28 cellular contexts compared by ENCODE assay signal in genomic region chr6:33154349-33154748, GRCh38.
"Had no signal": no experiment of that assay in that cellular context is flagged by ENCODE, and none has a peak within 500 bp of the region (broad histone marks: within the 10 kb centered on the region; RNA-seq: fewer than 3 reads in every experiment).

No MANE protein-coding gene starts in this region.

- H3K4me3 ChIP-seq: stomach, suprapubic skin, testis, thoracic aorta, thyroid gland, tibial artery, tibial nerve, transverse colon, upper lobe of left lung, upper lobe of right lung, uterus, vagina had no signal

- H3K9me3 ChIP-seq: testis, thyroid gland, uterus, vagina had no signal

- H3K36me3 Mint-ChIP-seq: stimulated activated effector memory CD8-positive, alpha-beta T cell treated with anti-CD3 and anti-CD28 coated beads, Interleukin-12 subunit alpha, Interleukin-12 subunit beta, amount 100 ng/mL, for 72 hours; type B pancreatic cell had no signal

- DNase-seq: stimulated activated CD4-positive, alpha-beta T cell treated with anti-CD3 and anti-CD28 coated beads, Interleukin-2, amount 100 ng/mL, for 48 hours; stimulated activated CD4-positive, alpha-beta T cell treated with anti-CD3 and anti-CD28 coated beads, Interleukin-4, amount 100 ng/mL, for 1 hour; stimulated activated CD4-positive, alpha-beta T cell treated with anti-CD3 and anti-CD28 coated beads, Interleukin-4, amount 100 ng/mL, for 24 hours; stimulated activated CD4-positive, alpha-beta T cell treated with anti-CD3 and anti-CD28 coated beads, Interleukin-4, amount 100 ng/mL, for 4 hours; stimulated activated CD8-positive, alpha-beta memory T cell treated with anti-CD3 and anti-CD28 coated beads, Interleukin-4, amount 100 ng/mL, for 48 hours; stimulated activated naive B cell treated with anti-CD40 and anti-IgM and Interleukin-4, amounts not matched to agents 10 μg/mL and 1 μg/mL and 100 μg/mL, for 72 hours; stimulated activated naive CD4-positive, alpha-beta T cell; stimulated activated naive CD4-positive, alpha-beta T cell treated with Interleukin-2 at 50 U/mL for 16 hours; stimulated activated naive CD8-positive, alpha-beta T cell treated with anti-CD3 and anti-CD28 coated beads, Interleukin-15, amount 100 ng/mL, for 72 hours; stimulated activated naive CD8-positive, alpha-beta T cell treated with anti-CD3 and anti-CD28 coated beads, Interleukin-15, Interleukin-2, amounts not matched to agents 100 U/mL and 50 U/mL, for 24 hours; stomach; substantia nigra; testis; thyroid gland; tibial artery; transverse colon; trophoblast cell; upper lobe of left lung; upper lobe of right lung; uterus had no signal

- H3K27ac ChIP-seq: stomach, suprapubic skin, testis, thoracic aorta, thyroid gland, tibial artery, tibial nerve, transverse colon, upper lobe of left lung, upper lobe of right lung, uterus, vagina had no signal

- ATAC-seq: stimulated activated effector memory CD8-positive, alpha-beta T cell treated with anti-CD3 and anti-CD28 coated beads, Interleukin-12 subunit alpha, Interleukin-12 subunit beta, amount 100 ng/mL, for 72 hours; stimulated activated memory B cell treated with anti-CD40 and anti-IgM and Interleukin-4, amounts not matched to agents 10 μg/mL and 1 μg/mL and 100 μg/mL, for 72 hours; stimulated activated naive B cell treated with anti-CD40 and anti-IgM and Interleukin-4, amounts not matched to agents 10 μg/mL and 1 μg/mL and 100 μg/mL, for 72 hours; stimulated activated naive CD8-positive, alpha-beta T cell treated with anti-CD3 and anti-CD28 coated beads, Interleukin-15, amount 100 ng/mL, for 72 hours; stimulated activated naive CD8-positive, alpha-beta T cell treated with anti-CD3 and anti-CD28 coated beads, Interleukin-15, Interleukin-2, amounts not matched to agents 100 U/mL and 50 U/mL, for 24 hours; upper lobe of right lung had no signal

- H3K27ac Mint-ChIP-seq: stimulated activated effector memory CD8-positive, alpha-beta T cell treated with anti-CD3 and anti-CD28 coated beads, Interleukin-12 subunit alpha, Interleukin-12 subunit beta, amount 100 ng/mL, for 72 hours; stimulated activated memory B cell treated with anti-CD40 and anti-IgM and Interleukin-4, amounts not matched to agents 10 μg/mL and 1 μg/mL and 100 μg/mL, for 72 hours; stimulated activated naive B cell treated with anti-CD40 and anti-IgM and Interleukin-4, amounts not matched to agents 10 μg/mL and 1 μg/mL and 100 μg/mL, for 72 hours; stimulated activated naive CD8-positive, alpha-beta T cell treated with anti-CD3 and anti-CD28 coated beads, Interleukin-15, amount 100 ng/mL, for 72 hours; stimulated activated naive CD8-positive, alpha-beta T cell treated with anti-CD3 and anti-CD28 coated beads, Interleukin-15, Interleukin-2, amounts not matched to agents 100 ng/mL and 50 ng/mL, for 24 hours; type B pancreatic cell had no signal

- H3K4me1 Mint-ChIP-seq: stimulated activated effector memory CD8-positive, alpha-beta T cell treated with anti-CD3 and anti-CD28 coated beads, Interleukin-12 subunit alpha, Interleukin-12 subunit beta, amount 100 ng/mL, for 72 hours; stimulated activated memory B cell treated with anti-CD40 and anti-IgM and Interleukin-4, amounts not matched to agents 10 μg/mL and 1 μg/mL and 100 μg/mL, for 72 hours; stimulated activated naive B cell treated with anti-CD40 and anti-IgM and Interleukin-4, amounts not matched to agents 10 μg/mL and 1 μg/mL and 100 μg/mL, for 72 hours; stimulated activated naive CD8-positive, alpha-beta T cell treated with anti-CD3 and anti-CD28 coated beads, Interleukin-15, amount 100 ng/mL, for 72 hours had no signal

- H3K36me3 ChIP-seq: stomach, suprapubic skin, thoracic aorta, thyroid gland, tibial artery, tibial nerve, transverse colon, upper lobe of left lung, upper lobe of right lung, uterus, vagina had no signal

- H3K27me3 ChIP-seq: testis, thyroid gland, upper lobe of left lung, uterus, vagina had no signal

- H3K4me3 Mint-ChIP-seq: stimulated activated effector memory CD8-positive, alpha-beta T cell treated with anti-CD3 and anti-CD28 coated beads, Interleukin-12 subunit alpha, Interleukin-12 subunit beta, amount 100 ng/mL, for 72 hours; stimulated activated memory B cell treated with anti-CD40 and anti-IgM and Interleukin-4, amounts not matched to agents 10 μg/mL and 1 μg/mL and 100 μg/mL, for 72 hours; stimulated activated naive B cell treated with anti-CD40 and anti-IgM and Interleukin-4, amounts not matched to agents 10 μg/mL and 1 μg/mL and 100 μg/mL, for 72 hours; stimulated activated naive CD8-positive, alpha-beta T cell treated with anti-CD3 and anti-CD28 coated beads, Interleukin-15, amount 100 ng/mL, for 72 hours; stimulated activated naive CD8-positive, alpha-beta T cell treated with anti-CD3 and anti-CD28 coated beads, Interleukin-15, Interleukin-2, amounts not matched to agents 100 ng/mL and 50 ng/mL, for 24 hours; type B pancreatic cell had no signal
